19 cellular contexts compared by ENCODE assay signal in genomic region chr10:58063854-58064480, GRCh38.
DNase-seq lines count a peak whose midpoint lies in the region; ATAC-seq, FAIRE-seq and TF ChIP-seq lines count a peak whose summit lies in the region.
"Had no signal": no experiment of that assay in that cellular context is flagged by ENCODE, and none has a peak within 500 bp of the region (broad histone marks: within the 10 kb centered on the region; RNA-seq: fewer than 3 reads in every experiment).

No MANE protein-coding gene starts in this region.

- H3K9me3 Mint-ChIP-seq in H9: no peaks in the 10 kb centered on the region
- H3K9me3 Mint-ChIP-seq: CD14-positive monocyte had no signal

- no peak overlapping the region for H3K18ac ChIP-seq in H9 (ENCODE audit: insufficient read length, low read depth, low read length)

- H3K4ac ChIP-seq in H9 (ENCODE audit: low read depth, low read length): no peak overlapping the region

- H3K4me1 ChIP-seq in H9 (ENCODE audit: insufficient read depth, low read length): peaks cover 9% of the 10 kb centered on the region; the same call in 1 of the 2 replicates
- H3K4me1 ChIP-seq in GM12878 (ENCODE audit: control insufficient read depth, insufficient read depth, low read length): no peaks in the 10 kb centered on the region
- no peaks in the 10 kb centered on the region for H3K4me1 ChIP-seq in parathyroid adenoma
- H3K4me1 ChIP-seq: SJSA1 had no signal

- H2BK12ac ChIP-seq in H9 (ENCODE audit: insufficient read length, low read depth, low read length): no peak overlapping the region

- H3K14ac ChIP-seq in H9 (ENCODE audit: insufficient read depth, low read length): no peak overlapping the region

- H3K36me3 ChIP-seq in GM12878 (ENCODE audit: control insufficient read depth in 2 of 2, insufficient read depth in 2 of 2, low read length in 1 of 2) (no peaks in the 10 kb centered on the region), parathyroid adenoma (ENCODE audit: control insufficient read depth, insufficient read depth, low read length) (no peaks in the 10 kb centered on the region)
- H3K36me3 ChIP-seq: SJSA1 had no signal

- H3T11ph ChIP-seq in H9 (ENCODE audit: low read length): no peak overlapping the region

- no peak overlapping the region for H3K4me2 ChIP-seq in H9 (ENCODE audit: insufficient read depth, insufficient read length, low read length)
- no peak overlapping the region for H3K4me2 ChIP-seq in GM12878 (ENCODE audit: control insufficient read depth, insufficient read depth)
- H3K4me2 ChIP-seq in parathyroid adenoma (ENCODE audit: low read length): no peak overlapping the region
- H3K4me2 ChIP-seq: PC-9 had no signal

- no peaks in the 10 kb centered on the region for H3K79me1 ChIP-seq in H9 (ENCODE audit: insufficient read depth, low read depth, low read length, poor library complexity, severe bottlenecking)

- peaks cover 25 to 27% of the 10 kb centered on the region in 2 experiments for H3K4me1 Mint-ChIP-seq in H9
- H3K4me1 Mint-ChIP-seq: CD14-positive monocyte had no signal

- H2AFZ ChIP-seq in H9 (ENCODE audit: low read length) (no peak overlapping the region), GM12878 (ENCODE audit: control insufficient read depth, low read depth, low read length) (no peak overlapping the region), parathyroid adenoma (peak overlapping the region; percentile 3)
- H2AFZ ChIP-seq: PC-9 had no signal

- no peak overlapping the region for H4K5ac ChIP-seq in H9 (ENCODE audit: insufficient read length, low read depth, low read length)

- SMC1A ChIA-PET in GM12878 (lab: Charles Lee; ENCODE audit: uncharacterized antibody, unreplicated experiment): interaction anchor here (0.9 to 1.1 kb wide), 2 partner anchors 64 to 406 kb away, joined by 3 to 5 read pairs; no protein-coding TSS in a partner anchor

- POLR2A ChIA-PET in GM12878 (lab: Charles Lee): no interaction called here

- no peak overlapping the region for H2BK5ac ChIP-seq in H9 (ENCODE audit: insufficient read length, low read length)

- no peak for TF ChIP-seq RAD21 in GM12878 (IDR thresholded peaks at IDR 0.05; ENCODE audit: insufficient read depth, low read depth, low read length)

- intact Hi-C loops in GM12878 (cut with micrococcal nuclease; ENCODE audit: unreplicated experiment): loop anchor here (10.0 kb wide), 1 partner anchor 409 kb away; no protein-coding TSS in a partner anchor

- H3K9me3 ChIP-seq in H9 (ENCODE audit: control insufficient read depth, low read depth, low read length): no peaks in the 10 kb centered on the region
- no peaks in the 10 kb centered on the region for H3K9me3 ChIP-seq in GM12878 (replicated peaks; ENCODE audit: control insufficient read depth, insufficient read depth, low read length)
- H3K9me3 ChIP-seq in parathyroid adenoma (ENCODE audit: control insufficient read depth, low read length): no peaks in the 10 kb centered on the region
- H3K9me3 ChIP-seq: SJSA1 had no signal

- H3K27me3 Mint-ChIP-seq in H9 (ENCODE audit: low read depth): no peaks in the 10 kb centered on the region

- BruUV-seq in GM12878 (replicated peaks; lab: Mats Ljungman, UMichigan): no TSS peak

- no peak overlapping the region for H4K8ac ChIP-seq in H9 (replicated peaks; ENCODE audit: insufficient read length, low read depth, low read length)

- no peak overlapping the region for H2AK5ac ChIP-seq in H9 (ENCODE audit: insufficient read length, low read length)

- peak; percentile 38 for FAIRE-seq in GM12878 (lab: Jason Lieb, UNC)
- FAIRE-seq: GM12892, H54, K562 had no signal

- no peak overlapping the region for H2BK15ac ChIP-seq in H9 (ENCODE audit: low read depth, low read length)

- WGBS in H9 (ENCODE audit: extremely low coverage, insufficient read length, low lambda C conversion rate): no CpG with 5 or more reads among the region's 7 CpGs
- WGBS in GM12878 (ENCODE audit: insufficient coverage, insufficient replicate concordance, low lambda C conversion rate, missing lambda C conversion rate): 7% methylated on average over 7 of the region's 7 CpGs

- CTCF ChIA-PET in GM12878 (lab: Yijun Ruan, JAX): interaction anchor here (1.2 to 1.3 kb wide), 3 partner anchors 12 to 486 kb away, joined by 3 to 4 read pairs (median 4); no protein-coding TSS in a partner anchor

- RAD21 ChIA-PET in GM12878 (lab: Charles Lee; ENCODE audit: unreplicated experiment): interaction anchor here (1.3 kb wide), 1 partner anchor 13 kb away, joined by 3 read pairs; no protein-coding TSS in a partner anchor

- H3K4me3 ChIP-seq in GM12878 (no peak overlapping the region), parathyroid adenoma (ENCODE audit: low read depth, low read length) (no peak overlapping the region)
- H3K4me3 ChIP-seq: K562, PC-9, SJSA1 had no signal

- peaks cover 0 to 17% (median 4%) of the 10 kb centered on the region in 3 experiments; a peak in 4 of 7 replicates for H3K36me3 Mint-ChIP-seq in H9 (ENCODE audit: insufficient read depth in 1 of 3, low read depth in 3 of 3)
- H3K36me3 Mint-ChIP-seq: CD14-positive monocyte had no signal

- H3K79me2 ChIP-seq in H9 (ENCODE audit: insufficient read depth, low read length): no peaks in the 10 kb centered on the region
- H3K79me2 ChIP-seq in GM12878 (ENCODE audit: control insufficient read depth, insufficient read depth, low read length): no peaks in the 10 kb centered on the region
- no peaks in the 10 kb centered on the region for H3K79me2 ChIP-seq in parathyroid adenoma

- no peak overlapping the region for H3K4me3 Mint-ChIP-seq in H9
- H3K4me3 Mint-ChIP-seq: CD14-positive monocyte had no signal

- H3K23me2 ChIP-seq in H9 (ENCODE audit: insufficient read length, low read depth, low read length, poor library complexity, severe bottlenecking): no peaks in the 10 kb centered on the region

- TF ChIP-seq CTCF in H9 (conservative IDR thresholded peaks at IDR 0.05) (no peak), GM12878 (IDR thresholded peaks at IDR 0.05 in 2 of 3, conservative IDR thresholded peaks at IDR 0.05 in 1 of 3; ENCODE audit: control insufficient read depth in 2 of 3, extremely low read depth in 1 of 3, insufficient read depth in 1 of 3, low read depth in 3 of 3, low read length in 3 of 3) (no peak), parathyroid adenoma (IDR thresholded peaks at IDR 0.05) (no peak)

- in situ Hi-C loops in GM12878 (cut with MboI): no loop called here

- no peak overlapping the region for H3K27ac ChIP-seq in H9 (ENCODE audit: insufficient read length, low read depth, low read length)
- H3K27ac ChIP-seq in GM12878 (ENCODE audit: control insufficient read depth, insufficient read depth): no peak overlapping the region
- no peak overlapping the region for H3K27ac ChIP-seq in parathyroid adenoma
- H3K27ac ChIP-seq: PC-9, SJSA1 had no signal

- ATAC-seq in GM12878: no peak
- ATAC-seq in GM19328 (IDR thresholded peaks at IDR 0.05; ENCODE audit: unreplicated experiment): no peak
- no peak for ATAC-seq in GM18519 (IDR thresholded peaks at IDR 0.05; ENCODE audit: low FRiP score, unreplicated experiment)
- ATAC-seq: K562 had no signal

- no peak overlapping the region for H3K23ac ChIP-seq in H9 (ENCODE audit: insufficient read length, low read depth, low read length)

- H3K9ac ChIP-seq in H9 (ENCODE audit: extremely low read depth, insufficient read length, low read length): no peak overlapping the region
- H3K9ac ChIP-seq in GM12878 (ENCODE audit: control insufficient read depth, insufficient read depth, low read length): no peak overlapping the region
- no peak overlapping the region for H3K9ac ChIP-seq in parathyroid adenoma

- H3K27ac Mint-ChIP-seq in H9: peak overlapping the region in 2 of 3 experiments; percentile 39 to 55; a peak in 3 of 7 replicates
- H3K27ac Mint-ChIP-seq: CD14-positive monocyte had no signal

- TF ChIP-seq POLR2A in GM12878 (IDR thresholded peaks at IDR 0.05; ENCODE audit: low read depth, low read length): no peak

- DNase-seq in H9 (no peak), MV-4-11 (lab: John Stamatoyannopoulos, UW) (peak; percentile 60), GM12878 (ENCODE audit: low read depth, low spot score) (no peak)
- DNase-seq in activated effector memory CD4-positive, alpha-beta T cell treated with Interleukin-2 at 50 U/mL for 16 hours: no peak
- DNase-seq: DMS 273 treated with DMSO at 0.1 percent for 48 hours, GF-D8, NCI-H1436 treated with DMSO at 0.1 percent for 48 hours, NCI-H2227 treated with DMSO at 0.1 percent for 48 hours, NCI-H524, PC-9, SW 1271 had no signal

- no peak overlapping the region for H4K91ac ChIP-seq in H9 (ENCODE audit: insufficient read length, low read depth, low read length)

- no peak overlapping the region for H3K56ac ChIP-seq in H9 (ENCODE audit: insufficient read length, low read depth, low read length)

- no peak overlapping the region for H2BK20ac ChIP-seq in H9 (ENCODE audit: low read depth, low read length, poor library complexity, severe bottlenecking)

- H4K20me1 ChIP-seq in H9 (ENCODE audit: control insufficient read depth, insufficient read depth, insufficient read length): no peaks in the 10 kb centered on the region
- no peaks in the 10 kb centered on the region for H4K20me1 ChIP-seq in GM12878 (ENCODE audit: control insufficient read depth, insufficient read depth)

- H2BK120ac ChIP-seq in H9 (ENCODE audit: low read depth, low read length, poor library complexity, severe bottlenecking): no peak overlapping the region

- H3K27me3 ChIP-seq in H9 (ENCODE audit: insufficient read depth, low read length) (no peaks in the 10 kb centered on the region), GM12878 (replicated peaks in 1 of 2; ENCODE audit: control insufficient read depth in 2 of 2, insufficient read depth in 2 of 2, low read length in 1 of 2) (no peaks in the 10 kb centered on the region; a peak in 1 of 4 replicates), parathyroid adenoma (ENCODE audit: control insufficient read depth, insufficient read depth, low read length) (no peaks in the 10 kb centered on the region)
- H3K27me3 ChIP-seq: SJSA1 had no signal

- TF ChIP-seq EP300 in GM12878 (IDR thresholded peaks at IDR 0.05; ENCODE audit: borderline replicate concordance in 1 of 2, control insufficient read depth in 1 of 2, low read depth in 2 of 2, low read length in 2 of 2): no peak

TF ChIP-seq in GM12878, 131 proteins besides CTCF, POLR2A, EP300 and RAD21 (continues in another document):
- TF ChIP-seq RBBP5 (conservative IDR thresholded peaks at IDR 0.05): no peak
- no peak for TF ChIP-seq GATAD2B (conservative IDR thresholded peaks at IDR 0.05; ENCODE audit: low read depth)
- no peak for TF ChIP-seq PAX5 (IDR thresholded peaks at IDR 0.05; ENCODE audit: borderline replicate concordance, low read depth, low read length)
- TF ChIP-seq HCFC1 (IDR thresholded peaks at IDR 0.05; ENCODE audit: low read length): no peak
